ENCODE assay signal across 9 cellular contexts in the genomic region with DNA sequence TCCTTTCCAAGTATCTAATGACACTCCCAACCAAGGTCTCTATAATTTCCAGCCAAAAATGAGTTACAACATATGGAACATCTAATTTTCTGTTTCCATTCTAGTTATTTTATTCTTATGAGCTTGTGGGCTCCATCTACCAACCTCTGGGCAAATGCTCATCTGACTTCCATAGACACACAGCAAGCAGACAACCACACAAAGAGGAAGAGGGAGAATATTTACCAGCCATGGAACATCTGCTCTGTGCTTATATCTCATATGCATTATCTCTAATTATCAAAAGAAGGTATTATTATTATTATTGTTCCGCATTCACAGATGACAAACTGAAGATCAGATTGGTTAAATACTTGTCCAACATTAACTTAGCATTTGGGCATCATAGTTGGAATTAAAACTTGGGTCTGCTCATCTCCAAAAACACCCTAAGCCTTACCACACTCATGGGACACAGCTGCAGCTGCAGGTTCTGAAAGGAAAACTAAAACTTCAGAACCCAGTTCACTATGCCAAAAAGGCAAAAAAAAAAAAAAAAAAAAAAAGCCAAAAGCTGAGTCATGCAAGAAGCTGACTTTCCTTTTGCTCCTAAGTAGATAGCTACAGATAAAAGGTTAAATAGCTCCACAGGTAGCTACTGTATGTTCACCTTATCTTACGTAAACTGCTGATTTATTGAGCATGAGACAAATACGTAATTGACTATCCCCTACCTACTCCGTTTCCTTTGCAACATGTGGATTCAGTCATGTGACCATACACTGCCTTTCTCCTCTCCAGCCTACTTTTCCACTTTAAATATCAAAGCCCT. TPM values are rescaled to one million over a fixed set of nuclear protein-coding genes. Genes with fewer than 3 reads are reported as not detected.
DNase-seq lines count a peak whose midpoint lies in the region; ATAC-seq and TF ChIP-seq lines count a peak whose summit lies in the region.
"Had no signal": no experiment of that assay in that cellular context is flagged by ENCODE, and none has a peak within 500 bp of the region (broad histone marks: within the 10 kb centered on the region; RNA-seq: fewer than 3 reads in every experiment).

No MANE protein-coding gene starts in this region.

- 54 to 63% (median 63%) methylated on average over 4 of the region's 4 CpGs for WGBS in psoas muscle, 3 donors

- peaks cover 13% of the 10 kb centered on the region for H3K27me3 ChIP-seq in MM.1S (replicated peaks; ENCODE audit: insufficient read depth, low read length)
- peaks cover 0 to 16% (median 7%) of the 10 kb centered on the region in 3 donors for H3K27me3 ChIP-seq in psoas muscle (ENCODE audit: insufficient read depth in 3 of 3, low read length in 2 of 3)
- H3K27me3 ChIP-seq: cardiac muscle cell had no signal

- H3K9me3 ChIP-seq in MM.1S (replicated peaks; ENCODE audit: insufficient read depth, low read length) (no peaks in the 10 kb centered on the region), psoas muscle (no peaks in the 10 kb centered on the region)

- no peaks in the 10 kb centered on the region for H3K9me2 ChIP-seq in MM.1S (replicated peaks; ENCODE audit: insufficient read depth, low read length)

- H3K4me1 ChIP-seq in MM.1S (ENCODE audit: low read length), result peaks cover 5% of the 10 kb centered on the region; the same call in 1 of the 2 replicates
- H3K4me1 ChIP-seq in psoas muscle, result no peaks in the 10 kb centered on the region

- H3K36me3 Mint-ChIP-seq in progenitor cell of endocrine pancreas (ENCODE audit: insufficient read depth), result no peaks in the 10 kb centered on the region

- peak; percentile 63 for DNase-seq in MM.1S
- no peak for DNase-seq in progenitor cell of endocrine pancreas (ENCODE audit: low spot score, unreplicated experiment)
- DNase-seq in psoas muscle, result no peak
- DNase-seq in activated CD8-positive, alpha-beta memory T cell treated with anti-CD3 and anti-CD28 coated beads for 24 hours, result no peak
- no peak for DNase-seq in NCI-H2107 treated with DMSO at 0.1 percent for 48 hours (lab: John Stamatoyannopoulos, UW; ENCODE audit: unreplicated experiment)
- DNase-seq: WERI-Rb-1 had no signal

- H3K79me2 ChIP-seq in MM.1S (ENCODE audit: low read length), result no peaks in the 10 kb centered on the region

- H3K4me3 Mint-ChIP-seq in progenitor cell of endocrine pancreas (ENCODE audit: low read depth), result peak overlapping the region; percentile 0

- H3K36me3 ChIP-seq in MM.1S (replicated peaks; ENCODE audit: insufficient read depth, low read length), result no peaks in the 10 kb centered on the region
- H3K36me3 ChIP-seq in psoas muscle (ENCODE audit: insufficient read depth in 1 of 2, low read depth in 1 of 2), result no peaks in the 10 kb centered on the region
- H3K36me3 ChIP-seq: cardiac muscle cell, WERI-Rb-1 had no signal

- H2AFZ ChIP-seq in MM.1S (ENCODE audit: low read length), result peak overlapping the region; percentile 58

- peak overlapping the region; percentile 62 for H3K4me3 ChIP-seq in MM.1S (ENCODE audit: low read length)
- H3K4me3 ChIP-seq in psoas muscle, result no peak overlapping the region
- H3K4me3 ChIP-seq: cardiac muscle cell had no signal

- ATAC-seq in GM19023 (IDR thresholded peaks at IDR 0.05; ENCODE audit: unreplicated experiment) (peak; percentile 33), HG02763 (IDR thresholded peaks at IDR 0.05; ENCODE audit: unreplicated experiment) (peak; percentile 43), psoas muscle (no peak)

- H3K27me3 Mint-ChIP-seq in progenitor cell of endocrine pancreas, result peaks cover 3% of the 10 kb centered on the region

- intact Hi-C loops in psoas muscle (cut with DNase I), result no loop called here

- TF ChIP-seq CTCF in MM.1S (IDR thresholded peaks at IDR 0.05; ENCODE audit: low read length) (no peak), progenitor cell of endocrine pancreas (IDR thresholded peaks at IDR 0.05; ENCODE audit: unreplicated experiment) (no peak), psoas muscle (IDR thresholded peaks at IDR 0.05) (no peak)

- peak overlapping the region; percentile 46 for H3K9ac ChIP-seq in MM.1S (ENCODE audit: low read length)

- peak overlapping the region; percentile 65; the same call in 1 of the 2 replicates for H3K27ac ChIP-seq in MM.1S (ENCODE audit: low read length)
- no peak overlapping the region for H3K27ac ChIP-seq in psoas muscle
- H3K27ac ChIP-seq: cardiac muscle cell, WERI-Rb-1 had no signal

- peaks cover 25% of the 10 kb centered on the region for H3F3A ChIP-seq in MM.1S (ENCODE audit: insufficient read depth, low read length)

- no peaks in the 10 kb centered on the region for H3K9me3 Mint-ChIP-seq in progenitor cell of endocrine pancreas (ENCODE audit: low read depth)

- H4K20me1 ChIP-seq in MM.1S (ENCODE audit: insufficient read depth, low read length), result no peaks in the 10 kb centered on the region

- peak overlapping the region; percentile 83 for H3K27ac Mint-ChIP-seq in progenitor cell of endocrine pancreas

- H3K4me2 ChIP-seq in MM.1S (ENCODE audit: low read depth, low read length), result peak overlapping the region; percentile 89

- H3K4me1 Mint-ChIP-seq in progenitor cell of endocrine pancreas (ENCODE audit: low read depth), result peaks cover 38% of the 10 kb centered on the region

RNA-seq across cellular contexts. Expression of gene TCL1B, which starts 23.6 kb away (rescaled TPM):
- total RNA-seq in progenitor cell of endocrine pancreas (not detected in 2 replicates), psoas muscle (not detected)
- not detected for polyA plus RNA-seq in psoas muscle
- total RNA-seq: cardiac muscle cell had no signal
- polyA plus RNA-seq: cardiac muscle cell had no signal

RNA-seq across cellular contexts. Expression of gene TCL1A, which starts 51.3 kb away (rescaled TPM):
- total RNA-seq in progenitor cell of endocrine pancreas (not detected in 2 replicates), psoas muscle (under 1 TPM in 1 of 4 donors, not detected in 3; 0.48 TPM)
- polyA plus RNA-seq in psoas muscle, result under 1 TPM in 2 of 3 donors, not detected in 1; 0.05 to 0.17 TPM
- total RNA-seq: cardiac muscle cell had no signal
- polyA plus RNA-seq: cardiac muscle cell had no signal

Comparison
In these comparisons a context has a peak if more than half of its experiments do, and no peak if none do; other contexts are left out.
1. ATAC-seq: peak in GM19023 (single experiment) and HG02763 (single experiment); none in psoas muscle (0 of 4).